ENCODE assay signal across 1 cellular context in the genomic region with DNA sequence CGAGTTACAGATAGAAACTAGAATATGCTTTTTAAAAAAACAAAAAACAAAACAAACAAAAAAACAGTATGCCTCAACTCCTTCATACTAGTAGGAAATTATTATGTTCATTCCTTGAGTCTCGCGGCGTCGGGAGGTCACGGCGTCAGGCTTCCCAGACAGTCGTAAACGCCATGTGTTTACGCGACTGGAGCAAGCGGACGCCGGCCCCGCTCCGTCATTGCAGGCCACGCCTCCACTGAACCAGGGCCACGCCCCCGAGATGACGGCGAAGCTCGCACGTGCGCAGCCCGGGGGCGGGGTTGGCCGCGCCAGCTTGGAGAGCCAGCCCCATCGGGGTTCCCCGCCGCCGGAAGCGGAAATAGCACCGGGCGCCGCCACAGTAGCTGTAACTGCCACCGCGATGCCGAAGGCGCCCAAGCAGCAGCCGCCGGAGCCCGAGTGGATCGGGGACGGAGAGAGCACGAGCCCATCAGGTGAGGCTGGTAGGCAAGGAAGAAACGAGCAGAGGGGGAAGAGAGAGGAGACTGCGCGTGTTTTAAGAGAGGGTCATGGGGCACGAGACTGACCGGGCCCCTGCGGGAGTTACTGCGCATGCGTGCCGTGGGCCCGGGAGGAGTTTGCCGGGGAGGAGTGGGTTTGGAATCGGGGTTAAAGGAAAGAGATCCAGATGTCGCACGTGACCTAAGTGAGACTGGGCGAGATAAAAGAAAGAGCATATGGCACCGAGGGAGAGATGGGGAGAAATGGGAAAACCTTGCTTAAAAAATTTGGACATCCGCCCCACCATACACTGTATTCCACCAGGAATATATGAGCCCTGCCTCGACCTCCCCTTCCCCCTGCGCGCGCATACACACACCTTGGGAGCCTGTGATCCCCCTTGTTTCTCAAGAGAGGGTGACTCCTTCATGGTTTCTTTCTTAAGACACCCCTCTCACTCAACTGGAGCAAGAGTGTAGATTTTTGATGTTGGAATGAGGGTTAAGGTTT.
TF ChIP-seq lines count a peak whose summit lies in the region.

A gene (plus strand): TSS at position 358 of the 993 bp plus-strand sequence. CDS start 46 bp downstream, at position 404.

TF ChIP-seq in K562, 482 proteins besides CTCF, POLR2A, EP300 and RAD21 (continued from another document and continues in another):
- TF ChIP-seq, protein P1, sequence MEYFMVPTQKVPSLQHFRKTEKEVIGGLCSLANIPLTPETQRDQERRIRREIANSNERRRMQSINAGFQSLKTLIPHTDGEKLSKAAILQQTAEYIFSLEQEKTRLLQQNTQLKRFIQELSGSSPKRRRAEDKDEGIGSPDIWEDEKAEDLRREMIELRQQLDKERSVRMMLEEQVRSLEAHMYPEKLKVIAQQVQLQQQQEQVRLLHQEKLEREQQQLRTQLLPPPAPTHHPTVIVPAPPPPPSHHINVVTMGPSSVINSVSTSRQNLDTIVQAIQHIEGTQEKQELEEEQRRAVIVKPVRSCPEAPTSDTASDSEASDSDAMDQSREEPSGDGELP (CRISPR knock-in tag; IDR thresholded peaks at IDR 0.05; ENCODE audit: borderline replicate concordance) = peak; percentile 96
- TF ChIP-seq SREBF2 (CRISPR knock-in tag; IDR thresholded peaks at IDR 0.05) (no peak), CREB1 (IDR thresholded peaks at IDR 0.05) (peak; percentile 97), CREB1 (CRISPR knock-in tag; IDR thresholded peaks at IDR 0.05) (peak; percentile 93), SMAD1 (IDR thresholded peaks at IDR 0.05; ENCODE audit: low read depth, low read length, partially characterized antibody) (peak; percentile 87), MYBL2 (IDR thresholded peaks at IDR 0.05; ENCODE audit: low read depth) (no peak), MYBL2 (CRISPR knock-in tag; IDR thresholded peaks at IDR 0.05; ENCODE audit: borderline replicate concordance) (no peak), MXI1 (IDR thresholded peaks at IDR 0.05; ENCODE audit: low read depth, low read length) (peak; percentile 99), ELF4 (CRISPR knock-in tag; IDR thresholded peaks at IDR 0.05) (peak; percentile 94), ZNF165 (CRISPR knock-in tag; IDR thresholded peaks at IDR 0.05; ENCODE audit: borderline replicate concordance) (no peak), NRF1 (conservative IDR thresholded peaks at IDR 0.05 in 1 of 2, IDR thresholded peaks at IDR 0.05 in 1 of 2) (peak; percentile 98), SRSF9 (IDR thresholded peaks at IDR 0.05; ENCODE audit: borderline replicate concordance, low read depth, low read length) (no peak), NR2C2 (CRISPR knock-in tag; IDR thresholded peaks at IDR 0.05) (peak; percentile 89), NR2C2 (tag; IDR thresholded peaks at IDR 0.05) (peak; percentile 96), NR4A1 (CRISPR knock-in tag; IDR thresholded peaks at IDR 0.05) (no peak), NR4A1 (tag; IDR thresholded peaks at IDR 0.05) (no peak), CC2D1A (IDR thresholded peaks at IDR 0.05) (no peak; the same call in 1 of the 2 replicates), ZBTB7A (IDR thresholded peaks at IDR 0.05; ENCODE audit: borderline replicate concordance, control insufficient read depth, low read depth, low read length) (peak; percentile 63; the same call in 1 of the 2 replicates), SIN3B (IDR thresholded peaks at IDR 0.05; ENCODE audit: low read depth) (peak; percentile 84), TAF7 (tag; IDR thresholded peaks at IDR 0.05) (peak; percentile 12; the same call in 1 of the 2 replicates), ASH1L (IDR thresholded peaks at IDR 0.05; ENCODE audit: borderline replicate concordance, low read depth, partially characterized antibody) (no peak), ZNF778 (CRISPR knock-in tag; IDR thresholded peaks at IDR 0.05) (no peak), NCOR1 (IDR thresholded peaks at IDR 0.05) (peak; percentile 48), POLR2H (tag; IDR thresholded peaks at IDR 0.05; ENCODE audit: low read depth) (peak; percentile 86), ZBED1 (IDR thresholded peaks at IDR 0.05) (0 out of 2 replicates have a peak, but pooled peaks have one; percentile 15), SUPT5H (IDR thresholded peaks at IDR 0.05) (peak; percentile 99), HMG20B (CRISPR knock-in tag; IDR thresholded peaks at IDR 0.05) (no peak), TCF7 (IDR thresholded peaks at IDR 0.05; ENCODE audit: borderline replicate concordance) (peak; percentile 42; the same call in 1 of the 2 replicates), ELF1 (tag; IDR thresholded peaks at IDR 0.05) (peak; percentile 83), TCF7L2 (IDR thresholded peaks at IDR 0.05; ENCODE audit: low read depth, low read length) (no peak), POLR2G (IDR thresholded peaks at IDR 0.05; ENCODE audit: low read depth, low read length) (peak; percentile 98), CBFA2T3 (IDR thresholded peaks at IDR 0.05) (peak; percentile 25; the same call in 1 of the 2 replicates)
- TF ChIP-seq, protein P2, sequence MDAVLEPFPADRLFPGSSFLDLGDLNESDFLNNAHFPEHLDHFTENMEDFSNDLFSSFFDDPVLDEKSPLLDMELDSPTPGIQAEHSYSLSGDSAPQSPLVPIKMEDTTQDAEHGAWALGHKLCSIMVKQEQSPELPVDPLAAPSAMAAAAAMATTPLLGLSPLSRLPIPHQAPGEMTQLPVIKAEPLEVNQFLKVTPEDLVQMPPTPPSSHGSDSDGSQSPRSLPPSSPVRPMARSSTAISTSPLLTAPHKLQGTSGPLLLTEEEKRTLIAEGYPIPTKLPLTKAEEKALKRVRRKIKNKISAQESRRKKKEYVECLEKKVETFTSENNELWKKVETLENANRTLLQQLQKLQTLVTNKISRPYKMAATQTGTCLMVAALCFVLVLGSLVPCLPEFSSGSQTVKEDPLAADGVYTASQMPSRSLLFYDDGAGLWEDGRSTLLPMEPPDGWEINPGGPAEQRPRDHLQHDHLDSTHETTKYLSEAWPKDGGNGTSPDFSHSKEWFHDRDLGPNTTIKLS (IDR thresholded peaks at IDR 0.05; ENCODE audit: borderline replicate concordance, low read depth) = peak; percentile 94
- TF ChIP-seq, protein P3, sequence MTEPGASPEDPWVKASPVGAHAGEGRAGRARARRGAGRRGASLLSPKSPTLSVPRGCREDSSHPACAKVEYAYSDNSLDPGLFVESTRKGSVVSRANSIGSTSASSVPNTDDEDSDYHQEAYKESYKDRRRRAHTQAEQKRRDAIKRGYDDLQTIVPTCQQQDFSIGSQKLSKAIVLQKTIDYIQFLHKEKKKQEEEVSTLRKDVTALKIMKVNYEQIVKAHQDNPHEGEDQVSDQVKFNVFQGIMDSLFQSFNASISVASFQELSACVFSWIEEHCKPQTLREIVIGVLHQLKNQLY (CRISPR knock-in tag; conservative IDR thresholded peaks at IDR 0.05) = no peak
- TF ChIP-seq, protein P4, sequence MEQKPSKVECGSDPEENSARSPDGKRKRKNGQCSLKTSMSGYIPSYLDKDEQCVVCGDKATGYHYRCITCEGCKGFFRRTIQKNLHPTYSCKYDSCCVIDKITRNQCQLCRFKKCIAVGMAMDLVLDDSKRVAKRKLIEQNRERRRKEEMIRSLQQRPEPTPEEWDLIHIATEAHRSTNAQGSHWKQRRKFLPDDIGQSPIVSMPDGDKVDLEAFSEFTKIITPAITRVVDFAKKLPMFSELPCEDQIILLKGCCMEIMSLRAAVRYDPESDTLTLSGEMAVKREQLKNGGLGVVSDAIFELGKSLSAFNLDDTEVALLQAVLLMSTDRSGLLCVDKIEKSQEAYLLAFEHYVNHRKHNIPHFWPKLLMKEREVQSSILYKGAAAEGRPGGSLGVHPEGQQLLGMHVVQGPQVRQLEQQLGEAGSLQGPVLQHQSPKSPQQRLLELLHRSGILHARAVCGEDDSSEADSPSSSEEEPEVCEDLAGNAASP (IDR thresholded peaks at IDR 0.05) = no peak
- TF ChIP-seq, protein P5, sequence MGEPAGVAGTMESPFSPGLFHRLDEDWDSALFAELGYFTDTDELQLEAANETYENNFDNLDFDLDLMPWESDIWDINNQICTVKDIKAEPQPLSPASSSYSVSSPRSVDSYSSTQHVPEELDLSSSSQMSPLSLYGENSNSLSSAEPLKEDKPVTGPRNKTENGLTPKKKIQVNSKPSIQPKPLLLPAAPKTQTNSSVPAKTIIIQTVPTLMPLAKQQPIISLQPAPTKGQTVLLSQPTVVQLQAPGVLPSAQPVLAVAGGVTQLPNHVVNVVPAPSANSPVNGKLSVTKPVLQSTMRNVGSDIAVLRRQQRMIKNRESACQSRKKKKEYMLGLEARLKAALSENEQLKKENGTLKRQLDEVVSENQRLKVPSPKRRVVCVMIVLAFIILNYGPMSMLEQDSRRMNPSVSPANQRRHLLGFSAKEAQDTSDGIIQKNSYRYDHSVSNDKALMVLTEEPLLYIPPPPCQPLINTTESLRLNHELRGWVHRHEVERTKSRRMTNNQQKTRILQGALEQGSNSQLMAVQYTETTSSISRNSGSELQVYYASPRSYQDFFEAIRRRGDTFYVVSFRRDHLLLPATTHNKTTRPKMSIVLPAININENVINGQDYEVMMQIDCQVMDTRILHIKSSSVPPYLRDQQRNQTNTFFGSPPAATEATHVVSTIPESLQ (CRISPR knock-in tag; IDR thresholded peaks at IDR 0.05) = peak; percentile 96
- TF ChIP-seq, protein P6, sequence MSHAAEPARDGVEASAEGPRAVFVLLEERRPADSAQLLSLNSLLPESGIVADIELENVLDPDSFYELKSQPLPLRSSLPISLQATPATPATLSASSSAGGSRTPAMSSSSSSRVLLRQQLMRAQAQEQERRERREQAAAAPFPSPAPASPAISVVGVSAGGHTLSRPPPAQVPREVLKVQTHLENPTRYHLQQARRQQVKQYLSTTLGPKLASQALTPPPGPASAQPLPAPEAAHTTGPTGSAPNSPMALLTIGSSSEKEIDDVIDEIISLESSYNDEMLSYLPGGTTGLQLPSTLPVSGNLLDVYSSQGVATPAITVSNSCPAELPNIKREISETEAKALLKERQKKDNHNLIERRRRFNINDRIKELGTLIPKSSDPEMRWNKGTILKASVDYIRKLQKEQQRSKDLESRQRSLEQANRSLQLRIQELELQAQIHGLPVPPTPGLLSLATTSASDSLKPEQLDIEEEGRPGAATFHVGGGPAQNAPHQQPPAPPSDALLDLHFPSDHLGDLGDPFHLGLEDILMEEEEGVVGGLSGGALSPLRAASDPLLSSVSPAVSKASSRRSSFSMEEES (CRISPR knock-in tag; IDR thresholded peaks at IDR 0.05) = peak; percentile 82
- TF ChIP-seq, protein P7, sequence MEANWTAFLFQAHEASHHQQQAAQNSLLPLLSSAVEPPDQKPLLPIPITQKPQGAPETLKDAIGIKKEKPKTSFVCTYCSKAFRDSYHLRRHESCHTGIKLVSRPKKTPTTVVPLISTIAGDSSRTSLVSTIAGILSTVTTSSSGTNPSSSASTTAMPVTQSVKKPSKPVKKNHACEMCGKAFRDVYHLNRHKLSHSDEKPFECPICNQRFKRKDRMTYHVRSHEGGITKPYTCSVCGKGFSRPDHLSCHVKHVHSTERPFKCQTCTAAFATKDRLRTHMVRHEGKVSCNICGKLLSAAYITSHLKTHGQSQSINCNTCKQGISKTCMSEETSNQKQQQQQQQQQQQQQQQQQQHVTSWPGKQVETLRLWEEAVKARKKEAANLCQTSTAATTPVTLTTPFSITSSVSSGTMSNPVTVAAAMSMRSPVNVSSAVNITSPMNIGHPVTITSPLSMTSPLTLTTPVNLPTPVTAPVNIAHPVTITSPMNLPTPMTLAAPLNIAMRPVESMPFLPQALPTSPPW (CRISPR knock-in tag; IDR thresholded peaks at IDR 0.05) = peak; percentile 83
- TF ChIP-seq, protein P8, sequence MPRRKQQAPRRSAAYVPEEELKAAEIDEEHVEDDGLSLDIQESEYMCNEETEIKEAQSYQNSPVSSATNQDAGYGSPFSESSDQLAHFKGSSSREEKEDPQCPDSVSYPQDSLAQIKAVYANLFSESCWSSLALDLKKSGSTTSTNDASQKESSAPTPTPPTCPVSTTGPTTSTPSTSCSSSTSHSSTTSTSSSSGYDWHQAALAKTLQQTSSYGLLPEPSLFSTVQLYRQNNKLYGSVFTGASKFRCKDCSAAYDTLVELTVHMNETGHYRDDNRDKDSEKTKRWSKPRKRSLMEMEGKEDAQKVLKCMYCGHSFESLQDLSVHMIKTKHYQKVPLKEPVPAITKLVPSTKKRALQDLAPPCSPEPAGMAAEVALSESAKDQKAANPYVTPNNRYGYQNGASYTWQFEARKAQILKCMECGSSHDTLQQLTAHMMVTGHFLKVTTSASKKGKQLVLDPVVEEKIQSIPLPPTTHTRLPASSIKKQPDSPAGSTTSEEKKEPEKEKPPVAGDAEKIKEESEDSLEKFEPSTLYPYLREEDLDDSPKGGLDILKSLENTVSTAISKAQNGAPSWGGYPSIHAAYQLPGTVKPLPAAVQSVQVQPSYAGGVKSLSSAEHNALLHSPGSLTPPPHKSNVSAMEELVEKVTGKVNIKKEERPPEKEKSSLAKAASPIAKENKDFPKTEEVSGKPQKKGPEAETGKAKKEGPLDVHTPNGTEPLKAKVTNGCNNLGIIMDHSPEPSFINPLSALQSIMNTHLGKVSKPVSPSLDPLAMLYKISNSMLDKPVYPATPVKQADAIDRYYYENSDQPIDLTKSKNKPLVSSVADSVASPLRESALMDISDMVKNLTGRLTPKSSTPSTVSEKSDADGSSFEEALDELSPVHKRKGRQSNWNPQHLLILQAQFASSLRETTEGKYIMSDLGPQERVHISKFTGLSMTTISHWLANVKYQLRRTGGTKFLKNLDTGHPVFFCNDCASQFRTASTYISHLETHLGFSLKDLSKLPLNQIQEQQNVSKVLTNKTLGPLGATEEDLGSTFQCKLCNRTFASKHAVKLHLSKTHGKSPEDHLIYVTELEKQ (CRISPR knock-in tag; IDR thresholded peaks at IDR 0.05) = no peak
- TF ChIP-seq, protein P9, sequence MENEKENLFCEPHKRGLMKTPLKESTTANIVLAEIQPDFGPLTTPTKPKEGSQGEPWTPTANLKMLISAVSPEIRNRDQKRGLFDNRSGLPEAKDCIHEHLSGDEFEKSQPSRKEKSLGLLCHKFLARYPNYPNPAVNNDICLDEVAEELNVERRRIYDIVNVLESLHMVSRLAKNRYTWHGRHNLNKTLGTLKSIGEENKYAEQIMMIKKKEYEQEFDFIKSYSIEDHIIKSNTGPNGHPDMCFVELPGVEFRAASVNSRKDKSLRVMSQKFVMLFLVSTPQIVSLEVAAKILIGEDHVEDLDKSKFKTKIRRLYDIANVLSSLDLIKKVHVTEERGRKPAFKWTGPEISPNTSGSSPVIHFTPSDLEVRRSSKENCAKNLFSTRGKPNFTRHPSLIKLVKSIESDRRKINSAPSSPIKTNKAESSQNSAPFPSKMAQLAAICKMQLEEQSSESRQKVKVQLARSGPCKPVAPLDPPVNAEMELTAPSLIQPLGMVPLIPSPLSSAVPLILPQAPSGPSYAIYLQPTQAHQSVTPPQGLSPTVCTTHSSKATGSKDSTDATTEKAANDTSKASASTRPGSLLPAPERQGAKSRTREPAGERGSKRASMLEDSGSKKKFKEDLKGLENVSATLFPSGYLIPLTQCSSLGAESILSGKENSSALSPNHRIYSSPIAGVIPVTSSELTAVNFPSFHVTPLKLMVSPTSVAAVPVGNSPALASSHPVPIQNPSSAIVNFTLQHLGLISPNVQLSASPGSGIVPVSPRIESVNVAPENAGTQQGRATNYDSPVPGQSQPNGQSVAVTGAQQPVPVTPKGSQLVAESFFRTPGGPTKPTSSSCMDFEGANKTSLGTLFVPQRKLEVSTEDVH (IDR thresholded peaks at IDR 0.05; ENCODE audit: low read depth, partially characterized antibody) = peak; percentile 91
- TF ChIP-seq, protein P10, sequence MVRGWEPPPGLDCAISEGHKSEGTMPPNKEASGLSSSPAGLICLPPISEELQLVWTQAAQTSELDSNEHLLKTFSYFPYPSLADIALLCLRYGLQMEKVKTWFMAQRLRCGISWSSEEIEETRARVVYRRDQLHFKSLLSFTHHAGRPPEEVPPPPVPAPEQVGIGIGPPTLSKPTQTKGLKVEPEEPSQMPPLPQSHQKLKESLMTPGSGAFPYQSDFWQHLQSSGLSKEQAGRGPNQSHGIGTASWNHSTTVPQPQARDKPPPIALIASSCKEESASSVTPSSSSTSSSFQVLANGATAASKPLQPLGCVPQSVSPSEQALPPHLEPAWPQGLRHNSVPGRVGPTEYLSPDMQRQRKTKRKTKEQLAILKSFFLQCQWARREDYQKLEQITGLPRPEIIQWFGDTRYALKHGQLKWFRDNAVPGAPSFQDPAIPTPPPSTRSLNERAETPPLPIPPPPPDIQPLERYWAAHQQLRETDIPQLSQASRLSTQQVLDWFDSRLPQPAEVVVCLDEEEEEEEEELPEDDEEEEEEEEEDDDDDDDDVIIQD (CRISPR knock-in tag; IDR thresholded peaks at IDR 0.05) = 0 out of 2 replicates have a peak, but pooled peaks have one; percentile 61
